ENCODE assay signal across 8 cellular contexts in genomic region chr11:112219476-112220232, GRCh38. TPM values are rescaled to one million over a fixed set of nuclear protein-coding genes. Genes with fewer than 3 reads are reported as not detected.
DNase-seq lines count a peak whose midpoint lies in the region; ATAC-seq and TF ChIP-seq lines count a peak whose summit lies in the region.

No MANE protein-coding gene starts in this region.

- intact Hi-C loops in activated naive CD4-positive, alpha-beta T cell treated with anti-CD3 and anti-CD28 coated beads for 36 hours (cut with micrococcal nuclease) = loop anchor here (1.0 to 2.0 kb wide), 4 partner anchors 61 to 1313 kb away; no protein-coding TSS in a partner anchor

- no peaks in the 10 kb centered on the region for H3K4me1 Mint-ChIP-seq in activated naive CD4-positive, alpha-beta T cell treated with anti-CD3 and anti-CD28 coated beads for 36 hours (ENCODE audit: low read depth)
- H3K4me1 Mint-ChIP-seq in osteocyte (ENCODE audit: unreplicated experiment) = peaks cover 12% of the 10 kb centered on the region

- H3K36me3 Mint-ChIP-seq in activated naive CD4-positive, alpha-beta T cell treated with anti-CD3 and anti-CD28 coated beads for 36 hours (ENCODE audit: low read depth) = no peaks in the 10 kb centered on the region
- H3K36me3 Mint-ChIP-seq in osteocyte (ENCODE audit: unreplicated experiment) = no peaks in the 10 kb centered on the region

- H3K27me3 ChIP-seq in H7 (ENCODE audit: control insufficient read depth, insufficient read depth, low read length) (no peaks in the 10 kb centered on the region), gastroesophageal sphincter (no peaks in the 10 kb centered on the region)

- H3K9me3 Mint-ChIP-seq in activated naive CD4-positive, alpha-beta T cell treated with anti-CD3 and anti-CD28 coated beads for 36 hours = no peaks in the 10 kb centered on the region
- H3K9me3 Mint-ChIP-seq in osteocyte (ENCODE audit: unreplicated experiment) = no peaks in the 10 kb centered on the region

- no peak overlapping the region for H3K27ac Mint-ChIP-seq in activated naive CD4-positive, alpha-beta T cell treated with anti-CD3 and anti-CD28 coated beads for 36 hours
- H3K27ac Mint-ChIP-seq in osteocyte (ENCODE audit: unreplicated experiment) = no peak overlapping the region

- no peak overlapping the region for H3K27ac ChIP-seq in gastroesophageal sphincter

- peaks cover 0 to 27% (median 3%) of the 10 kb centered on the region in 3 donors for H3K4me1 ChIP-seq in gastroesophageal sphincter

- CTCF ChIA-PET in activated naive CD4-positive, alpha-beta T cell treated with anti-CD3 and anti-CD28 coated beads for 36 hours (lab: Charles Lee) = interaction anchor here (0.6 to 12.5 kb wide), 24 partner anchors 10 to 1064 kb away, joined by 3 to 212 read pairs (median 3); no protein-coding TSS in a partner anchor

- ATAC-seq in gastroesophageal sphincter = peak; percentile 85

- no peaks in the 10 kb centered on the region for H3K27me3 Mint-ChIP-seq in activated naive CD4-positive, alpha-beta T cell treated with anti-CD3 and anti-CD28 coated beads for 36 hours (ENCODE audit: low read depth)
- H3K27me3 Mint-ChIP-seq in osteocyte (ENCODE audit: unreplicated experiment) = no peaks in the 10 kb centered on the region

- 31 to 33% methylated on average over 7 of the region's 7 CpGs for WGBS in gastroesophageal sphincter (ENCODE audit: low coverage in 1 of 2), 2 donors

- H3K9me3 ChIP-seq in gastroesophageal sphincter = no peaks in the 10 kb centered on the region

- TF ChIP-seq EP300 in gastroesophageal sphincter (IDR thresholded peaks at IDR 0.05) = no peak

- DNase-seq in activated naive CD4-positive, alpha-beta T cell treated with Interleukin-2 at 50 U/mL for 16 hours = peak; percentile 24
- no peak for DNase-seq in activated naive CD4-positive, alpha-beta T cell (lab: John Stamatoyannopoulos, UW)
- DNase-seq in H7 (peak; percentile 74), Kasumi-1 (lab: John Stamatoyannopoulos, UW) (peak; percentile 86 to 90), OCI-M2 (lab: John Stamatoyannopoulos, UW; ENCODE audit: unreplicated experiment) (peak; percentile 10), osteocyte (ENCODE audit: extremely low spot score, unreplicated experiment) (no peak)
- peak; percentile 48 for DNase-seq in activated naive CD4-positive, alpha-beta T cell treated with anti-CD3 and anti-CD28 coated beads for 36 hours

- H3K4me3 ChIP-seq in H7 (ENCODE audit: insufficient read depth, low read depth, low read length) (no peak overlapping the region), gastroesophageal sphincter (no peak overlapping the region)

- no peak overlapping the region for H3K4me3 Mint-ChIP-seq in activated naive CD4-positive, alpha-beta T cell treated with anti-CD3 and anti-CD28 coated beads for 36 hours
- H3K4me3 Mint-ChIP-seq in osteocyte (ENCODE audit: unreplicated experiment) = no peak overlapping the region

- TF ChIP-seq CTCF in gastroesophageal sphincter (IDR thresholded peaks at IDR 0.05) (peak; percentile 73 to 88 (median 88)), osteocyte (IDR thresholded peaks at IDR 0.05) (peak; percentile 82)

- no peak for TF ChIP-seq POLR2A in gastroesophageal sphincter (IDR thresholded peaks at IDR 0.05)

- H3K36me3 ChIP-seq in H7 (replicated peaks; ENCODE audit: control insufficient read depth, insufficient read depth, low read length) = no peaks in the 10 kb centered on the region
- peaks cover 0 to 9% of the 10 kb centered on the region in 2 donors for H3K36me3 ChIP-seq in gastroesophageal sphincter

RNA-seq across cellular contexts. Expression of gene PTS, which starts 6.6 kb away (rescaled TPM):
- total RNA-seq in H7 (2014; rRNA removed; shearing (Covaris generic)) = 13.3 and 17.2 TPM in 2 replicates
- 10 to 100 TPM; 34.6 to 39.0 TPM for total RNA-seq in activated naive CD4-positive, alpha-beta T cell treated with anti-CD3 and anti-CD28 coated beads for 36 hours
- total RNA-seq in gastroesophageal sphincter (10 to 100 TPM; 19.4 to 38.1 (median 23.3) TPM), osteocyte (38.7 and 44.0 TPM in 2 replicates)

RNA-seq across cellular contexts. Expression of gene PLET1, which starts 41.0 kb away (rescaled TPM):
- not detected in 2 replicates for total RNA-seq in H7 (2014; rRNA removed; shearing (Covaris generic))
- not detected for total RNA-seq in activated naive CD4-positive, alpha-beta T cell treated with anti-CD3 and anti-CD28 coated beads for 36 hours
- total RNA-seq in gastroesophageal sphincter (not detected), osteocyte (not detected in 2 replicates)

RNA-seq across cellular contexts. Expression of gene BCO2, which starts 44.3 kb away (rescaled TPM):
- total RNA-seq in H7 (2014; rRNA removed; shearing (Covaris generic)) = 0.48 and 1.5 TPM in 2 replicates
- total RNA-seq in activated naive CD4-positive, alpha-beta T cell treated with anti-CD3 and anti-CD28 coated beads for 36 hours = under 1 TPM; 0.30 to 0.45 TPM
- total RNA-seq in gastroesophageal sphincter (1 to 10 TPM in 3 of 4 donors, under 1 TPM in 1; 0.96 to 7.5 (median 6.6) TPM), osteocyte (1.4 and 1.5 TPM in 2 replicates)

RNA-seq across cellular contexts. Expression of gene TEX12, which starts 52.5 kb away (rescaled TPM):
- 0.21 TPM in 1 of 2 replicates, not detected in the other for total RNA-seq in H7 (2014; rRNA removed; shearing (Covaris generic))
- not detected for total RNA-seq in activated naive CD4-positive, alpha-beta T cell treated with anti-CD3 and anti-CD28 coated beads for 36 hours
- total RNA-seq in gastroesophageal sphincter (not detected), osteocyte (0.78 TPM in 1 of 2 replicates, not detected in the other)

RNA-seq across cellular contexts. Expression of gene IL18, which starts 55.8 kb away (rescaled TPM):
- not detected in 2 replicates for total RNA-seq in H7 (2014; rRNA removed; shearing (Covaris generic))
- not detected for total RNA-seq in activated naive CD4-positive, alpha-beta T cell treated with anti-CD3 and anti-CD28 coated beads for 36 hours
- total RNA-seq in gastroesophageal sphincter = 10 to 100 TPM in 1 of 4 donors, 1 to 10 TPM in 3; 5.6 to 16.9 (median 6.9) TPM
- total RNA-seq in osteocyte = 0.59 and 0.68 TPM in 2 replicates

Comparison
In these comparisons a context has a peak if more than half of its experiments do, and no peak if none do; other contexts are left out.
1. DNase-seq: peak in activated naive CD4-positive, alpha-beta T cell treated with Interleukin-2 at 50 U/mL for 16 hours (single experiment), H7 (single experiment), Kasumi-1 (2 of 2), OCI-M2 (single experiment) and activated naive CD4-positive, alpha-beta T cell treated with anti-CD3 and anti-CD28 coated beads for 36 hours (single experiment); none in activated naive CD4-positive, alpha-beta T cell (0 of 4) and osteocyte (single experiment).